9 cellular contexts compared by ENCODE assay signal in genomic region chr1:78840447-78841251, GRCh38.
A peak's percentile ranks its signal among the peaks of the same experiment; 100 is the strongest.
DNase-seq lines count a peak whose midpoint lies in the region; ATAC-seq and TF ChIP-seq lines count a peak whose summit lies in the region.
"Had no signal": no experiment of that assay in that cellular context is flagged by ENCODE, and none has a peak within 500 bp of the region (broad histone marks: within the 10 kb centered on the region; RNA-seq: fewer than 3 reads in every experiment).

No MANE protein-coding gene starts in this region.

- peaks cover 77% of the 10 kb centered on the region for H3K4me1 Mint-ChIP-seq in HFFc6 (ENCODE audit: low read depth)
- H3K4me1 Mint-ChIP-seq in activated CD4-positive, alpha-beta T cell treated with anti-CD3 and anti-CD28 coated beads for 36 hours: peaks cover 10% of the 10 kb centered on the region

- H2AFZ ChIP-seq in Karpas-422 (ENCODE audit: low read length): no peak overlapping the region

- H3K27me3 Mint-ChIP-seq in HFFc6 (ENCODE audit: insufficient read depth): no peaks in the 10 kb centered on the region
- no peaks in the 10 kb centered on the region for H3K27me3 Mint-ChIP-seq in activated CD4-positive, alpha-beta T cell treated with anti-CD3 and anti-CD28 coated beads for 36 hours
- H3K27me3 Mint-ChIP-seq: activated T-cell treated with anti-CD3 and anti-CD28 coated beads, Interleukin-2, amount 50 U/mL, for 24 hours had no signal

- H3K4me3 Mint-ChIP-seq in HFFc6: peak overlapping the region; percentile 81
- H3K4me3 Mint-ChIP-seq in activated CD4-positive, alpha-beta T cell treated with anti-CD3 and anti-CD28 coated beads for 36 hours: no peak overlapping the region
- H3K4me3 Mint-ChIP-seq: activated T-cell treated with anti-CD3 and anti-CD28 coated beads, Interleukin-2, amount 50 U/mL, for 24 hours had no signal

- no peaks in the 10 kb centered on the region for H3K79me2 ChIP-seq in Karpas-422 (ENCODE audit: low read length)

- POLR2A ChIA-PET in activated CD4-positive, alpha-beta T cell treated with anti-CD3 and anti-CD28 coated beads for 36 hours (lab: Charles Lee): no interaction called here

- no peaks in the 10 kb centered on the region for H3K36me3 ChIP-seq in SJCRH30
- H3K36me3 ChIP-seq in Karpas-422 (ENCODE audit: insufficient read depth, low read length): no peaks in the 10 kb centered on the region

- H3K4me3 ChIP-seq in SJCRH30 (peak overlapping the region; percentile 31), Karpas-422 (ENCODE audit: low read length) (no peak overlapping the region)

- CTCF ChIA-PET in activated CD4-positive, alpha-beta T cell treated with anti-CD3 and anti-CD28 coated beads for 36 hours (lab: Charles Lee): interaction anchor here (0.6 to 1.5 kb wide), 8 partner anchors 12 to 513 kb away, joined by 3 to 11 read pairs (median 3); no protein-coding TSS in a partner anchor

- no peak overlapping the region for H3K4me2 ChIP-seq in Karpas-422 (ENCODE audit: low read depth, low read length, poor library complexity, severe bottlenecking)

- DNase-seq in AG08396 (ENCODE audit: low spot score) (peak; percentile 31), HFFc6 (peak; percentile 58), SJCRH30 (peak; percentile 78 to 89), iPS-NIHi7 (ENCODE audit: extremely low spot score) (peak; percentile 16), Karpas-422 (no peak)
- no peak for DNase-seq in activated CD4-positive, alpha-beta T cell treated with anti-CD3 and anti-CD28 coated beads for 36 hours
- DNase-seq: activated T-cell treated with anti-CD3 and anti-CD28 coated beads, Interleukin-2, amount 50 U/mL, for 24 hours had no signal

- H3K27me3 ChIP-seq in SJCRH30 (no peaks in the 10 kb centered on the region), Karpas-422 (ENCODE audit: low read length) (no peaks in the 10 kb centered on the region)

- no peak overlapping the region for H3K9ac ChIP-seq in Karpas-422 (ENCODE audit: low read length)

- H3K27ac Mint-ChIP-seq in HFFc6: peak overlapping the region; percentile 81
- H3K27ac Mint-ChIP-seq in activated CD4-positive, alpha-beta T cell treated with anti-CD3 and anti-CD28 coated beads for 36 hours: no peak overlapping the region
- H3K27ac Mint-ChIP-seq: activated T-cell treated with anti-CD3 and anti-CD28 coated beads, Interleukin-2, amount 50 U/mL, for 24 hours had no signal

- H3K9me3 ChIP-seq in SJCRH30 (replicated peaks): no peaks in the 10 kb centered on the region
- no peaks in the 10 kb centered on the region for H3K9me3 ChIP-seq in Karpas-422 (ENCODE audit: low read length)

- TF ChIP-seq POLR2A in GM18505 (IDR thresholded peaks at IDR 0.05; ENCODE audit: borderline replicate concordance, extremely low read depth, insufficient read depth, insufficient read length): no peak

- H4K20me1 ChIP-seq in Karpas-422 (ENCODE audit: insufficient read depth, low read depth, low read length): no peaks in the 10 kb centered on the region

- H3K4me1 ChIP-seq in SJCRH30: peaks cover 27% of the 10 kb centered on the region
- no peaks in the 10 kb centered on the region for H3K4me1 ChIP-seq in Karpas-422 (ENCODE audit: low read length)

- H3K36me3 Mint-ChIP-seq in HFFc6 (ENCODE audit: low read depth): no peaks in the 10 kb centered on the region; the same call in 1 of the 2 replicates
- no peaks in the 10 kb centered on the region for H3K36me3 Mint-ChIP-seq in activated CD4-positive, alpha-beta T cell treated with anti-CD3 and anti-CD28 coated beads for 36 hours (ENCODE audit: low read depth)

- ATAC-seq in GM18505 (IDR thresholded peaks at IDR 0.05; ENCODE audit: unreplicated experiment): no peak
- ATAC-seq in activated CD4-positive, alpha-beta T cell treated with anti-CD3 and anti-CD28 coated beads for 36 hours: no peak
- ATAC-seq in GM18873 (IDR thresholded peaks at IDR 0.05; ENCODE audit: low FRiP score, unreplicated experiment): no peak

- intact Hi-C loops in activated CD4-positive, alpha-beta T cell treated with anti-CD3 and anti-CD28 coated beads for 36 hours (cut with DNase I, micrococcal nuclease): no loop called here

- peaks cover 4% of the 10 kb centered on the region; the same call in 1 of the 2 replicates for H3K9me3 Mint-ChIP-seq in HFFc6
- no peaks in the 10 kb centered on the region for H3K9me3 Mint-ChIP-seq in activated CD4-positive, alpha-beta T cell treated with anti-CD3 and anti-CD28 coated beads for 36 hours (ENCODE audit: low read depth)
- H3K9me3 Mint-ChIP-seq: activated T-cell treated with anti-CD3 and anti-CD28 coated beads, Interleukin-2, amount 50 U/mL, for 24 hours had no signal

- no peaks in the 10 kb centered on the region for H3K9me2 ChIP-seq in Karpas-422 (replicated peaks; ENCODE audit: insufficient read depth, low read length)

- H3K27ac ChIP-seq in SJCRH30 (peak overlapping the region; percentile 29), Karpas-422 (ENCODE audit: low read length) (no peak overlapping the region)

- TF ChIP-seq CTCF in HFFc6 (IDR thresholded peaks at IDR 0.05): no peak

Comparison
In these comparisons a context has a peak if more than half of its experiments do, and no peak if none do; other contexts are left out.
1. DNase-seq: peak in AG08396 (single experiment), HFFc6 (single experiment), SJCRH30 (2 of 2) and iPS-NIHi7 (single experiment); none in Karpas-422 (single experiment) and activated CD4-positive, alpha-beta T cell treated with anti-CD3 and anti-CD28 coated beads for 36 hours (single experiment).